ENCODE assay signal across 13 cellular contexts in the genomic region with DNA sequence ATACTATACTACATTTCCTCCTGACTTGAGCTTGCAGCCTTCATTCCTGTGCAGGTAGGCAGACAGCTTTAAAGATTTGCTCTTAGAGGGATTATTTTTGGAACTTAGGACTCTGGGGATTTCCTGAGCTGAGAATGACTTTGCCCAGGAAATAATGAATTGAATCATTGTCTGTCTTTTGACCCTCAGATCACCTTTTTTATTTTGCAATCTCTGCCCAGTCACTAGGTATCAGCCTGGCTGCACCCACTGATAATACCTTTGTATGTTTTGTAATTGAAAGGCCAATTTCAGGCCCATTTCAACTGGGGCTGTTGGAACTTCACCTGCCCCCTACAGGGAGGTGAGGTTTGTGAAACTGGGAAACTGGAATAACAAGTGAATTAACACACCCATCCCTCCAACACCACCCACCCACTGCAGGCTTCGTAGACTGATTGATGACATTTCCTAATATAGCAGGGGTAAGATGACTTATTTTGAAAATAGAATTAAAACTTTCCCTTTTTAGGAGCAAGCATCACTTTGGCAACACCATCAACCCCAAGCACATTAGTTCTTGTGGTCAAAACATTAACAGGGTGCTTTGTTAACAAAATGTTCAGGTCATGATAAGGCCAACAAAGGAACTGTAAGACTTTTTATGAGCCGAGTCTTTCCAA.
DNase-seq lines count a peak whose midpoint lies in the region; ATAC-seq, FAIRE-seq and TF ChIP-seq lines count a peak whose summit lies in the region.
"Had no signal": no experiment of that assay in that cellular context is flagged by ENCODE, and none has a peak within 500 bp of the region (broad histone marks: within the 10 kb centered on the region; RNA-seq: fewer than 3 reads in every experiment).

No MANE protein-coding gene starts in this region.

- H3K4me3 ChIP-seq in bronchial epithelial cell (ENCODE audit: low read depth, low read length) (no peak overlapping the region), mucosa of descending colon (no peak overlapping the region), brain microvascular endothelial cell (ENCODE audit: low read depth, low read length) (no peak overlapping the region)
- H3K4me3 ChIP-seq: BLaER1 had no signal

- no peak for FAIRE-seq in bronchial epithelial cell (lab: Jason Lieb, UNC)

- in situ Hi-C loops in brain microvascular endothelial cell (cut with HindIII; ENCODE audit: low pct_ligation_motif_present, low sequenced_read_pairs): no loop called here

- no peaks in the 10 kb centered on the region for H3K4me1 Mint-ChIP-seq in glutamatergic neuron (ENCODE audit: low read depth, unreplicated experiment)
- H3K4me1 Mint-ChIP-seq: naive thymus-derived CD4-positive, alpha-beta T cell had no signal

- no peaks in the 10 kb centered on the region for H3K36me3 Mint-ChIP-seq in glutamatergic neuron (ENCODE audit: unreplicated experiment)

- ATAC-seq in GM18511 (IDR thresholded peaks at IDR 0.05; ENCODE audit: unreplicated experiment): peak; percentile 44
- peak; percentile 42 for ATAC-seq in HG03442 (IDR thresholded peaks at IDR 0.05; ENCODE audit: unreplicated experiment)
- peak; percentile 68 for ATAC-seq in mucosa of descending colon
- ATAC-seq in GM18520 (IDR thresholded peaks at IDR 0.05; ENCODE audit: unreplicated experiment): no peak
- ATAC-seq: naive thymus-derived CD4-positive, alpha-beta T cell had no signal

- H3K27me3 ChIP-seq in bronchial epithelial cell (ENCODE audit: control insufficient read depth, insufficient read depth, low read length) (peaks cover 8% of the 10 kb centered on the region), brain microvascular endothelial cell (replicated peaks) (no peaks in the 10 kb centered on the region)
- H3K27me3 ChIP-seq: BLaER1 had no signal

- no peaks in the 10 kb centered on the region for H3K9me3 Mint-ChIP-seq in glutamatergic neuron (ENCODE audit: unreplicated experiment)

- no peaks in the 10 kb centered on the region for H3K27me3 Mint-ChIP-seq in glutamatergic neuron (ENCODE audit: unreplicated experiment)
- H3K27me3 Mint-ChIP-seq: naive thymus-derived CD4-positive, alpha-beta T cell had no signal

- H3K4me1 ChIP-seq in mucosa of descending colon (ENCODE audit: low read depth): no peaks in the 10 kb centered on the region
- H3K4me1 ChIP-seq: BLaER1 had no signal

- H3K36me3 ChIP-seq in bronchial epithelial cell (ENCODE audit: control insufficient read depth, insufficient read depth, low read length) (no peaks in the 10 kb centered on the region), mucosa of descending colon (ENCODE audit: low read depth) (no peaks in the 10 kb centered on the region), brain microvascular endothelial cell (replicated peaks) (no peaks in the 10 kb centered on the region)
- H3K36me3 ChIP-seq: BLaER1 had no signal

- DNase-seq in bronchial epithelial cell (ENCODE audit: low read depth) (peak; percentile 84), mucosa of descending colon (no peak), brain microvascular endothelial cell (no peak), glutamatergic neuron (no peak)
- no peak for DNase-seq in activated CD8-positive, alpha-beta memory T cell treated with anti-CD3 and anti-CD28 coated beads for 24 hours
- DNase-seq: naive thymus-derived CD4-positive, alpha-beta T cell; NCI-H524 treated with DMSO at 0.1 percent for 48 hours; stimulated activated CD4-positive, alpha-beta T cell treated with anti-CD3 and anti-CD28 coated beads, Interleukin-12 subunit alpha, Interleukin-12 subunit beta, amount 100 ng/mL, for 4 hours; stimulated activated CD8-positive, alpha-beta memory T cell treated with anti-CD3 and anti-CD28 coated beads, Interleukin-4, amount 100 ng/mL, for 48 hours had no signal

- peak; percentile 9 for TF ChIP-seq CTCF in bronchial epithelial cell (IDR thresholded peaks at IDR 0.05; ENCODE audit: insufficient read depth, low read length, severe bottlenecking)
- TF ChIP-seq CTCF in mucosa of descending colon (IDR thresholded peaks at IDR 0.05): no peak
- no peak for TF ChIP-seq CTCF in brain microvascular endothelial cell (IDR thresholded peaks at IDR 0.05; ENCODE audit: low read depth, low read length, missing control alignments)
- no peak for TF ChIP-seq CTCF in glutamatergic neuron (IDR thresholded peaks at IDR 0.05; ENCODE audit: partially characterized antibody, unreplicated experiment)

- H3K27ac ChIP-seq in brain microvascular endothelial cell: no peak overlapping the region
- H3K27ac ChIP-seq: BLaER1 had no signal

- H3K4me3 Mint-ChIP-seq in glutamatergic neuron (ENCODE audit: unreplicated experiment): no peak overlapping the region
- H3K4me3 Mint-ChIP-seq: naive thymus-derived CD4-positive, alpha-beta T cell had no signal

- no peaks in the 10 kb centered on the region for H3K9me3 ChIP-seq in mucosa of descending colon
- H3K9me3 ChIP-seq: BLaER1 had no signal

- intact Hi-C loops in mucosa of descending colon (cut with DNase I, micrococcal nuclease): no loop called here

- H3K27ac Mint-ChIP-seq in glutamatergic neuron (ENCODE audit: unreplicated experiment): no peak overlapping the region
- H3K27ac Mint-ChIP-seq: naive thymus-derived CD4-positive, alpha-beta T cell had no signal
